Comparison of ENCODE assay signal across 8 cellular contexts in genomic region chr7:75072978-75073282, GRCh38. TPM values are rescaled to one million over a fixed set of nuclear protein-coding genes. Genes with fewer than 3 reads are reported as not detected.
DNase-seq lines count a peak whose midpoint lies in the region; ATAC-seq and TF ChIP-seq lines count a peak whose summit lies in the region.

No MANE protein-coding gene starts in this region.

- no peak for ATAC-seq in esophagus mucosa
- no peak for ATAC-seq in HG02970 (IDR thresholded peaks at IDR 0.05; ENCODE audit: low FRiP score, unreplicated experiment)
- no peak for ATAC-seq in HG03025 (IDR thresholded peaks at IDR 0.05; ENCODE audit: low FRiP score, unreplicated experiment)

- TF ChIP-seq CTCF in OCI-LY1 (IDR thresholded peaks at IDR 0.05; ENCODE audit: low read length): no peak
- TF ChIP-seq CTCF in endodermal cell (conservative IDR thresholded peaks at IDR 0.05): no peak
- no peak for TF ChIP-seq CTCF in nephron progenitor cell (IDR thresholded peaks at IDR 0.05)

- H3K79me2 ChIP-seq in OCI-LY1 (ENCODE audit: insufficient read depth, low read length): no peaks in the 10 kb centered on the region

- peaks cover 5 to 16% (median 9%) of the 10 kb centered on the region in 4 donors for H3K4me1 Mint-ChIP-seq in CD4-positive, alpha-beta memory T cell
- H3K4me1 Mint-ChIP-seq in endodermal cell (peaks cover 3% of the 10 kb centered on the region), nephron progenitor cell (peaks cover 12% of the 10 kb centered on the region)

- no peaks in the 10 kb centered on the region for H3K4me1 ChIP-seq in CD4-positive, alpha-beta memory T cell (ENCODE audit: insufficient read depth, low read length)
- H3K4me1 ChIP-seq in OCI-LY1 (ENCODE audit: insufficient read depth, low read length, severe bottlenecking) (peaks cover 9% of the 10 kb centered on the region), endodermal cell (ENCODE audit: control insufficient read depth, insufficient read depth, low read length) (no peaks in the 10 kb centered on the region)

- WGBS in endodermal cell (ENCODE audit: insufficient coverage in 1 of 2, insufficient read length in 1 of 2), 2 experiments: 5 to 7% methylated on average over 6 to 9 of the region's 9 CpGs

- no peaks in the 10 kb centered on the region for H3K27me3 Mint-ChIP-seq in CD4-positive, alpha-beta memory T cell
- H3K27me3 Mint-ChIP-seq in endodermal cell (ENCODE audit: insufficient read depth): no peaks in the 10 kb centered on the region
- H3K27me3 Mint-ChIP-seq in nephron progenitor cell (ENCODE audit: low read depth, poor library complexity): peaks cover 3% of the 10 kb centered on the region

- peak overlapping the region; percentile 82 for H3K4me2 ChIP-seq in OCI-LY1 (ENCODE audit: low read length)

- H3F3A ChIP-seq in OCI-LY1 (ENCODE audit: insufficient read depth, low read length): no peaks in the 10 kb centered on the region

- H3K36me3 Mint-ChIP-seq in CD4-positive, alpha-beta memory T cell: peaks cover 7 to 24% of the 10 kb centered on the region in 2 donors
- peaks cover 26% of the 10 kb centered on the region for H3K36me3 Mint-ChIP-seq in endodermal cell (ENCODE audit: low read depth)
- H3K36me3 Mint-ChIP-seq in nephron progenitor cell (ENCODE audit: low read depth): peaks cover 32% of the 10 kb centered on the region

- H3K9me3 Mint-ChIP-seq in CD4-positive, alpha-beta memory T cell: peaks cover 0 to 2% (median 0%) of the 10 kb centered on the region in 8 donors
- H3K9me3 Mint-ChIP-seq in endodermal cell (no peaks in the 10 kb centered on the region), nephron progenitor cell (no peaks in the 10 kb centered on the region)

- DNase-seq in CD4-positive, alpha-beta memory T cell: no peak
- no peak for DNase-seq in endodermal cell
- no peak for DNase-seq in nephron progenitor cell
- DNase-seq in cerebellar cortex (ENCODE audit: low spot score): no peak

- no peaks in the 10 kb centered on the region for H4K20me1 ChIP-seq in OCI-LY1 (ENCODE audit: insufficient read depth, low read length)

- intact Hi-C loops in CD4-positive, alpha-beta memory T cell (cut with micrococcal nuclease): loop anchor here (10.0 kb wide), 1 partner anchor 952 kb away; no protein-coding TSS in a partner anchor

- H2AFZ ChIP-seq in OCI-LY1 (ENCODE audit: low read length): 0 out of 2 replicates have a peak overlapping the region, but pooled peaks have one; percentile 0

- peak overlapping the region; percentile 83 for H3K27ac ChIP-seq in CD4-positive, alpha-beta memory T cell (ENCODE audit: low read depth, low read length)
- peak overlapping the region; percentile 42 for H3K27ac ChIP-seq in OCI-LY1 (ENCODE audit: low read depth, low read length, poor library complexity, severe bottlenecking)
- H3K27ac ChIP-seq in endodermal cell (ENCODE audit: low read depth, low read length): peak overlapping the region; percentile 92

- POLR2A ChIA-PET in CD4-positive, alpha-beta memory T cell (lab: Charles Lee; ENCODE audit: partially characterized antibody): interaction anchor here (0.6 to 1.1 kb wide), 3 partner anchors 447 to 921 kb away, joined by 3 to 5 read pairs (median 3); partner anchors contain the start of gene HIP1

- H3K36me3 ChIP-seq in CD4-positive, alpha-beta memory T cell (ENCODE audit: insufficient read depth, low read length): no peaks in the 10 kb centered on the region
- peaks cover 28% of the 10 kb centered on the region for H3K36me3 ChIP-seq in OCI-LY1 (ENCODE audit: insufficient read depth, low read length)
- H3K36me3 ChIP-seq in endodermal cell (ENCODE audit: control insufficient read depth, insufficient read depth, low read length): peaks cover 33% of the 10 kb centered on the region

- H3K9ac ChIP-seq in OCI-LY1 (ENCODE audit: low read length) (peak overlapping the region; percentile 71), endodermal cell (ENCODE audit: extremely low read depth, low read length, poor library complexity, severe bottlenecking) (peak overlapping the region; percentile 89)

- H3K4me3 ChIP-seq in CD4-positive, alpha-beta memory T cell (ENCODE audit: low read length in 2 of 2): peak overlapping the region; percentile 47 to 67
- H3K4me3 ChIP-seq in OCI-LY1 (ENCODE audit: low read depth, low read length, poor library complexity, severe bottlenecking): peak overlapping the region; percentile 70
- H3K4me3 ChIP-seq in endodermal cell (ENCODE audit: low read length): peak overlapping the region; percentile 84

- CTCF ChIA-PET in CD4-positive, alpha-beta memory T cell (lab: Charles Lee; ENCODE audit: partially characterized antibody): interaction anchor here (0.5 to 0.8 kb wide), 2 partner anchors 624 to 689 kb away, joined by 3 to 4 read pairs; no protein-coding TSS in a partner anchor

- no peaks in the 10 kb centered on the region for H3K9me2 ChIP-seq in OCI-LY1 (ENCODE audit: low read depth, low read length)

- no peaks in the 10 kb centered on the region for H3K9me3 ChIP-seq in CD4-positive, alpha-beta memory T cell (ENCODE audit: control insufficient read depth in 1 of 2, low read length in 2 of 2)
- H3K9me3 ChIP-seq in OCI-LY1 (ENCODE audit: low read length) (no peaks in the 10 kb centered on the region), endodermal cell (ENCODE audit: control insufficient read depth, low read length) (no peaks in the 10 kb centered on the region)

- peak overlapping the region; percentile 91 to 95 (median 92) for H3K4me3 Mint-ChIP-seq in CD4-positive, alpha-beta memory T cell
- H3K4me3 Mint-ChIP-seq in endodermal cell (peak overlapping the region; percentile 82), nephron progenitor cell (peak overlapping the region; percentile 97)

- H3K27ac Mint-ChIP-seq in CD4-positive, alpha-beta memory T cell: peak overlapping the region; percentile 83 to 98 (median 95)
- H3K27ac Mint-ChIP-seq in endodermal cell (peak overlapping the region; percentile 96), nephron progenitor cell (peak overlapping the region; percentile 97)

- H3K27me3 ChIP-seq in CD4-positive, alpha-beta memory T cell (ENCODE audit: insufficient read depth, low read length): no peaks in the 10 kb centered on the region
- H3K27me3 ChIP-seq in OCI-LY1 (ENCODE audit: insufficient read depth, low read length) (no peaks in the 10 kb centered on the region), endodermal cell (ENCODE audit: control insufficient read depth, insufficient read depth, low read length, poor library complexity, severe bottlenecking) (no peaks in the 10 kb centered on the region)

RNA-seq across cellular contexts. Expression of gene RCC1L, which starts 0.7 kb away (rescaled TPM):
- 10 to 100 TPM; 27.4 to 28.9 TPM for total RNA-seq in CD4-positive, alpha-beta memory T cell
- 10 to 100 TPM; 27.2 to 30.8 TPM for polyA plus RNA-seq in CD4-positive, alpha-beta memory T cell
- total RNA-seq in endodermal cell (10 to 100 TPM; 48.8 to 53.5 TPM), esophagus mucosa (27.7 TPM)
- 34.4 TPM for polyA plus RNA-seq in endodermal cell (2013, experiment 1 of 2)
- polyA plus RNA-seq in endodermal cell (2013, experiment 2 of 2): 33.9 TPM

RNA-seq across cellular contexts. Expression of gene GTF2IRD2B, which starts 19.5 kb away (rescaled TPM):
- total RNA-seq in CD4-positive, alpha-beta memory T cell: 10 to 100 TPM; 54.9 to 64.0 TPM
- 10 to 100 TPM; 25.4 to 38.0 TPM for polyA plus RNA-seq in CD4-positive, alpha-beta memory T cell
- total RNA-seq in endodermal cell (10 to 100 TPM; 13.6 to 24.0 TPM), esophagus mucosa (19.0 TPM)
- 14.0 TPM for polyA plus RNA-seq in endodermal cell (2013, experiment 1 of 2)
- polyA plus RNA-seq in endodermal cell (2013, experiment 2 of 2): 14.7 TPM

Comparison
In these comparisons a context has a peak if more than half of its experiments do, and no peak if none do; other contexts are left out.
1. H3K27ac ChIP-seq: peak in every context shown above with its lines; median percentile 92 in endodermal cell; 83 in CD4-positive, alpha-beta memory T cell; 42 in OCI-LY1.